In genomic region chr10:92181575-92181974, GRCh38 we compare ENCODE assay signal across 13 cellular contexts.
DNase-seq lines count a peak whose midpoint lies in the region; ATAC-seq and TF ChIP-seq lines count a peak whose summit lies in the region.
"Had no signal": no experiment of that assay in that cellular context is flagged by ENCODE, and none has a peak within 500 bp of the region (broad histone marks: within the 10 kb centered on the region; RNA-seq: fewer than 3 reads in every experiment).

No MANE protein-coding gene starts in this region.

- ATAC-seq in naive B cell (ENCODE audit: low read depth in 2 of 2) = peak; percentile 41 to 42
- no peak for ATAC-seq in GM21515 (IDR thresholded peaks at IDR 0.05; ENCODE audit: unreplicated experiment)
- ATAC-seq: activated CD4-positive, alpha-beta T cell treated with anti-CD3 and anti-CD28 coated beads for 36 hours had no signal

- H4K20me1 ChIP-seq in Karpas-422 (ENCODE audit: insufficient read depth, low read depth, low read length) = no peaks in the 10 kb centered on the region

- H3K27me3 Mint-ChIP-seq in chondrocyte (ENCODE audit: low read depth) = no peaks in the 10 kb centered on the region
- H3K27me3 Mint-ChIP-seq in naive B cell = no peaks in the 10 kb centered on the region
- H3K27me3 Mint-ChIP-seq: activated CD4-positive, alpha-beta T cell treated with anti-CD3 and anti-CD28 coated beads for 36 hours; activated naive CD8-positive, alpha-beta T cell; IgD-negative memory B cell had no signal

- H2AFZ ChIP-seq in Karpas-422 (ENCODE audit: low read length) = 0 out of 2 replicates have a peak overlapping the region, but pooled peaks have one; percentile 20

- H3K4me3 Mint-ChIP-seq in chondrocyte (ENCODE audit: unreplicated experiment) (no peak overlapping the region), naive B cell (no peak overlapping the region)
- H3K4me3 Mint-ChIP-seq: activated CD4-positive, alpha-beta T cell treated with anti-CD3 and anti-CD28 coated beads for 36 hours; activated naive CD8-positive, alpha-beta T cell; IgD-negative memory B cell had no signal

- H3K4me2 ChIP-seq in Karpas-422 (ENCODE audit: low read depth, low read length, poor library complexity, severe bottlenecking) = peak overlapping the region; percentile 45

- TF ChIP-seq CTCF in chondrocyte (IDR thresholded peaks at IDR 0.05) (peak; percentile 56), GM10266 (IDR thresholded peaks at IDR 0.05; ENCODE audit: control insufficient read depth, insufficient read depth, low read depth, missing control alignments) (no peak)

- no peak overlapping the region for H3K9ac ChIP-seq in Karpas-422 (ENCODE audit: low read length)

- peaks cover 31% of the 10 kb centered on the region; the same call in 1 of the 2 replicates for H3K79me2 ChIP-seq in Karpas-422 (ENCODE audit: low read length)

- H3K36me3 ChIP-seq in Karpas-422 (ENCODE audit: insufficient read depth, low read length) = 0 out of 2 replicates have a peak, but pooled peaks cover 3% of the 10 kb centered on the region

- no peaks in the 10 kb centered on the region for H3K27me3 ChIP-seq in Karpas-422 (ENCODE audit: low read length)
- H3K27me3 ChIP-seq: esophagus squamous epithelium had no signal

- peak overlapping the region; percentile 46 for H3K27ac ChIP-seq in Karpas-422 (ENCODE audit: low read length)
- H3K27ac ChIP-seq: esophagus squamous epithelium had no signal

- H3K4me1 Mint-ChIP-seq in chondrocyte (ENCODE audit: low read depth) (peaks cover 4% of the 10 kb centered on the region), naive B cell (peaks cover 5 to 8% (median 7%) of the 10 kb centered on the region in 3 donors)
- H3K4me1 Mint-ChIP-seq: activated CD4-positive, alpha-beta T cell treated with anti-CD3 and anti-CD28 coated beads for 36 hours had no signal

- H3K4me1 ChIP-seq in Karpas-422 (ENCODE audit: low read length) = peaks cover 21% of the 10 kb centered on the region

- no peaks in the 10 kb centered on the region for H3K9me3 ChIP-seq in Karpas-422 (ENCODE audit: low read length)
- H3K9me3 ChIP-seq: esophagus squamous epithelium had no signal

- no peak overlapping the region for H3K4me3 ChIP-seq in Karpas-422 (ENCODE audit: low read length)
- H3K4me3 ChIP-seq: esophagus squamous epithelium had no signal

- no peaks in the 10 kb centered on the region for H3K9me2 ChIP-seq in Karpas-422 (replicated peaks; ENCODE audit: insufficient read depth, low read length)

- H3K9me3 Mint-ChIP-seq in chondrocyte (ENCODE audit: low read depth) (no peaks in the 10 kb centered on the region), naive B cell (no peaks in the 10 kb centered on the region)
- H3K9me3 Mint-ChIP-seq: IgD-negative memory B cell had no signal

- H3K27ac Mint-ChIP-seq in chondrocyte (ENCODE audit: unreplicated experiment) (no peak overlapping the region), naive B cell (peak overlapping the region in 1 of 6 donors; percentile 15)
- H3K27ac Mint-ChIP-seq: activated CD4-positive, alpha-beta T cell treated with anti-CD3 and anti-CD28 coated beads for 36 hours; activated naive CD8-positive, alpha-beta T cell; IgD-negative memory B cell had no signal

- DNase-seq in DMS 273 (lab: John Stamatoyannopoulos, UW; ENCODE audit: unreplicated experiment) (peak; percentile 52), DMS 273 treated with DMSO at 0.1 percent for 48 hours (lab: John Stamatoyannopoulos, UW) (no peak), Karpas-422 (peak; percentile 55), chondrocyte (ENCODE audit: low spot score) (no peak), naive B cell (peak; percentile 2), GM10266 (ENCODE audit: extremely low spot score) (no peak), D341Med (ENCODE audit: low spot score) (no peak)
- DNase-seq: 8988T; activated CD4-positive, alpha-beta T cell treated with anti-CD3 and anti-CD28 coated beads for 36 hours; esophagus squamous epithelium had no signal

- H3K36me3 Mint-ChIP-seq in chondrocyte (ENCODE audit: low read depth) (no peaks in the 10 kb centered on the region), naive B cell (peaks cover 8 to 26% of the 10 kb centered on the region in 2 donors)

Comparison
In these comparisons a context has a peak if more than half of its experiments do, and no peak if none do; other contexts are left out.
1. DNase-seq: peak in DMS 273 (single experiment), Karpas-422 (single experiment) and naive B cell (single experiment); none in DMS 273 treated with DMSO at 0.1 percent for 48 hours (single experiment), chondrocyte (single experiment), GM10266 (single experiment) and D341Med (single experiment).